2 cellular contexts compared by ENCODE assay signal in genomic region chr3:48429416-48430358, GRCh38.
TF ChIP-seq lines count a peak whose summit lies in the region.

PLXNB1 (minus strand) TSS chr3:48430086; CDS start chr3:48424611, 5,475 bp downstream.

TF ChIP-seq in GM23338, 12 proteins besides CTCF, POLR2A, EP300 and RAD21:
- peak; percentile 68 for TF ChIP-seq POLR2AphosphoS5 (IDR thresholded peaks at IDR 0.05; ENCODE audit: low read depth)
- TF ChIP-seq ZNF114 (CRISPR knock-in tag; IDR thresholded peaks at IDR 0.05) = no peak
- TF ChIP-seq ETS1 (IDR thresholded peaks at IDR 0.05) = 0 out of 2 replicates have a peak, but pooled peaks have one; percentile 39
- TF ChIP-seq JUNB (IDR thresholded peaks at IDR 0.05; ENCODE audit: unreplicated experiment) = no peak
- TF ChIP-seq NANOG (IDR thresholded peaks at IDR 0.05; ENCODE audit: borderline replicate concordance) = no peak; the same call in 1 of the 2 replicates
- no peak for TF ChIP-seq ZNF462 (CRISPR knock-in tag; IDR thresholded peaks at IDR 0.05)
- no peak for TF ChIP-seq REST (IDR thresholded peaks at IDR 0.05; ENCODE audit: unreplicated experiment)
- no peak for TF ChIP-seq EZH2 (IDR thresholded peaks at IDR 0.05; ENCODE audit: low read depth, unreplicated experiment)
- no peak for TF ChIP-seq EZH2phosphoT487 (IDR thresholded peaks at IDR 0.05; ENCODE audit: unreplicated experiment)
- TF ChIP-seq CREB1 (CRISPR knock-in tag; IDR thresholded peaks at IDR 0.05; ENCODE audit: low read depth) = peak; percentile 24; the same call in 1 of the 2 replicates
- no peak for TF ChIP-seq ZNF331 (CRISPR knock-in tag; IDR thresholded peaks at IDR 0.05; ENCODE audit: low read depth)

TF ChIP-seq in H1, 55 proteins besides CTCF, POLR2A, EP300 and RAD21:
- no peak for TF ChIP-seq ATF3 (IDR thresholded peaks at IDR 0.05; ENCODE audit: insufficient read depth, low read depth, low read length)
- TF ChIP-seq MAX (IDR thresholded peaks at IDR 0.05) = peak; percentile 52; the same call in 1 of the 2 replicates
- TF ChIP-seq SIX5 (IDR thresholded peaks at IDR 0.05; ENCODE audit: low read depth, low read length) = peak; percentile 52
- TF ChIP-seq, protein P1, sequence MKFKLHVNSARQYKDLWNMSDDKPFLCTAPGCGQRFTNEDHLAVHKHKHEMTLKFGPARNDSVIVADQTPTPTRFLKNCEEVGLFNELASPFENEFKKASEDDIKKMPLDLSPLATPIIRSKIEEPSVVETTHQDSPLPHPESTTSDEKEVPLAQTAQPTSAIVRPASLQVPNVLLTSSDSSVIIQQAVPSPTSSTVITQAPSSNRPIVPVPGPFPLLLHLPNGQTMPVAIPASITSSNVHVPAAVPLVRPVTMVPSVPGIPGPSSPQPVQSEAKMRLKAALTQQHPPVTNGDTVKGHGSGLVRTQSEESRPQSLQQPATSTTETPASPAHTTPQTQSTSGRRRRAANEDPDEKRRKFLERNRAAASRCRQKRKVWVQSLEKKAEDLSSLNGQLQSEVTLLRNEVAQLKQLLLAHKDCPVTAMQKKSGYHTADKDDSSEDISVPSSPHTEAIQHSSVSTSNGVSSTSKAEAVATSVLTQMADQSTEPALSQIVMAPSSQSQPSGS (IDR thresholded peaks at IDR 0.05; ENCODE audit: low read length) = 0 out of 2 replicates have a peak, but pooled peaks have one; percentile 24
- TF ChIP-seq, protein P2, sequence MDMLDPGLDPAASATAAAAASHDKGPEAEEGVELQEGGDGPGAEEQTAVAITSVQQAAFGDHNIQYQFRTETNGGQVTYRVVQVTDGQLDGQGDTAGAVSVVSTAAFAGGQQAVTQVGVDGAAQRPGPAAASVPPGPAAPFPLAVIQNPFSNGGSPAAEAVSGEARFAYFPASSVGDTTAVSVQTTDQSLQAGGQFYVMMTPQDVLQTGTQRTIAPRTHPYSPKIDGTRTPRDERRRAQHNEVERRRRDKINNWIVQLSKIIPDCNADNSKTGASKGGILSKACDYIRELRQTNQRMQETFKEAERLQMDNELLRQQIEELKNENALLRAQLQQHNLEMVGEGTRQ (IDR thresholded peaks at IDR 0.05; ENCODE audit: low read length) = no peak
- no peak for TF ChIP-seq RXRA (IDR thresholded peaks at IDR 0.05; ENCODE audit: insufficient read depth, low read depth, low read length)
- peak; percentile 41 for TF ChIP-seq ASH2L (IDR thresholded peaks at IDR 0.05; ENCODE audit: low read length)
- TF ChIP-seq PHF8 (conservative IDR thresholded peaks at IDR 0.05; ENCODE audit: low read depth, low read length) = peak; percentile 46; the same call in 1 of the 2 replicates
- TF ChIP-seq FOSL1 (IDR thresholded peaks at IDR 0.05; ENCODE audit: insufficient read depth, low read depth, low read length) = no peak
- TF ChIP-seq CBX5 (IDR thresholded peaks at IDR 0.05; ENCODE audit: low read depth, low read length) = no peak
- no peak for TF ChIP-seq NANOG (IDR thresholded peaks at IDR 0.05; ENCODE audit: insufficient read depth, low read depth, low read length, poor library complexity, severe bottlenecking)
- no peak for TF ChIP-seq BRCA1 (IDR thresholded peaks at IDR 0.05; ENCODE audit: low read depth, low read length)
- no peak for TF ChIP-seq SP4 (IDR thresholded peaks at IDR 0.05; ENCODE audit: low read length)
- TF ChIP-seq KDM5A (IDR thresholded peaks at IDR 0.05; ENCODE audit: low read length) = no peak
- no peak for TF ChIP-seq HDAC6 (IDR thresholded peaks at IDR 0.05; ENCODE audit: low read depth, low read length)
- no peak for TF ChIP-seq CBX8 (IDR thresholded peaks at IDR 0.05; ENCODE audit: borderline replicate concordance, low read depth, low read length)
- peak; percentile 56; the same call in 1 of the 2 replicates for TF ChIP-seq CREB1 (IDR thresholded peaks at IDR 0.05)
- TF ChIP-seq JUND (IDR thresholded peaks at IDR 0.05; ENCODE audit: low read length) = peak; percentile 7; the same call in 1 of the 2 replicates
- no peak for TF ChIP-seq TCF12 (IDR thresholded peaks at IDR 0.05; ENCODE audit: low read depth, low read length)
- TF ChIP-seq ZNF274 (IDR thresholded peaks at IDR 0.05; ENCODE audit: borderline replicate concordance, extremely low read depth, low read length) = no peak
- TF ChIP-seq SP2 (IDR thresholded peaks at IDR 0.05; ENCODE audit: low read length) = no peak
- TF ChIP-seq RFX5 (IDR thresholded peaks at IDR 0.05; ENCODE audit: borderline replicate concordance, low read depth, low read length) = no peak
- TF ChIP-seq GABPA (IDR thresholded peaks at IDR 0.05; ENCODE audit: borderline replicate concordance, insufficient read depth, low read length) = no peak
- TF ChIP-seq BCL11A (IDR thresholded peaks at IDR 0.05; ENCODE audit: low read depth in 2 of 2, low read length in 2 of 2) = no peak
- peak in 1 of 2 experiments; percentile 88; a peak in 1 of 4 replicates for TF ChIP-seq HDAC2 (IDR thresholded peaks at IDR 0.05; ENCODE audit: borderline replicate concordance in 1 of 2, low read depth in 2 of 2, low read length in 2 of 2)
- peak; percentile 20; the same call in 1 of the 2 replicates for TF ChIP-seq TBP (IDR thresholded peaks at IDR 0.05; ENCODE audit: low read depth, low read length)
- TF ChIP-seq EGR1 (IDR thresholded peaks at IDR 0.05; ENCODE audit: borderline replicate concordance, low read depth, low read length) = peak; percentile 96
- TF ChIP-seq KDM4A (IDR thresholded peaks at IDR 0.05; ENCODE audit: low read depth, low read length, severe bottlenecking) = peak; percentile 41
- TF ChIP-seq CTBP2 (IDR thresholded peaks at IDR 0.05; ENCODE audit: borderline replicate concordance, insufficient read depth, insufficient read length, low read length) = no peak
- no peak for TF ChIP-seq KDM1A (IDR thresholded peaks at IDR 0.05; ENCODE audit: borderline replicate concordance, low read length)
- TF ChIP-seq SAP30 (IDR thresholded peaks at IDR 0.05; ENCODE audit: insufficient read depth, insufficient replicate concordance, low read length) = peak; percentile 74
- no peak for TF ChIP-seq RNF2 (IDR thresholded peaks at IDR 0.05; ENCODE audit: borderline replicate concordance, low read depth, low read length, missing control alignments, poor library complexity, severe bottlenecking)
- no peak for TF ChIP-seq CHD1 (IDR thresholded peaks at IDR 0.05; ENCODE audit: low read depth, low read length)
- TF ChIP-seq CEBPB (IDR thresholded peaks at IDR 0.05; ENCODE audit: low read depth, low read length) = peak; percentile 94
- TF ChIP-seq CHD2 (IDR thresholded peaks at IDR 0.05; ENCODE audit: low read length) = no peak
- no peak for TF ChIP-seq JUN (IDR thresholded peaks at IDR 0.05; ENCODE audit: low read depth, low read length)
- TF ChIP-seq SRF (IDR thresholded peaks at IDR 0.05; ENCODE audit: low read depth, low read length) = no peak
- no peak for TF ChIP-seq GTF2F1 (IDR thresholded peaks at IDR 0.05; ENCODE audit: borderline replicate concordance, low read depth, low read length)
- peak; percentile 75 for TF ChIP-seq POLR2AphosphoS5 (IDR thresholded peaks at IDR 0.05; ENCODE audit: low read depth, low read length)
- TF ChIP-seq MAFK (IDR thresholded peaks at IDR 0.05; ENCODE audit: low read depth, low read length) = no peak
- no peak for TF ChIP-seq CHD7 (IDR thresholded peaks at IDR 0.05; ENCODE audit: insufficient replicate concordance, low read length)
- TF ChIP-seq SIN3A (conservative IDR thresholded peaks at IDR 0.05 in 1 of 2, IDR thresholded peaks at IDR 0.05 in 1 of 2; ENCODE audit: low read depth in 1 of 2, low read length in 2 of 2) = peak; percentile 53 to 71; a peak in 2 of 4 replicates
- no peak for TF ChIP-seq POU5F1 (IDR thresholded peaks at IDR 0.05; ENCODE audit: low read depth, low read length)
- TF ChIP-seq, protein P3, sequence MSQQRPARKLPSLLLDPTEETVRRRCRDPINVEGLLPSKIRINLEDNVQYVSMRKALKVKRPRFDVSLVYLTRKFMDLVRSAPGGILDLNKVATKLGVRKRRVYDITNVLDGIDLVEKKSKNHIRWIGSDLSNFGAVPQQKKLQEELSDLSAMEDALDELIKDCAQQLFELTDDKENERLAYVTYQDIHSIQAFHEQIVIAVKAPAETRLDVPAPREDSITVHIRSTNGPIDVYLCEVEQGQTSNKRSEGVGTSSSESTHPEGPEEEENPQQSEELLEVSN (IDR thresholded peaks at IDR 0.05) = no peak
- TF ChIP-seq TAF1 (IDR thresholded peaks at IDR 0.05; ENCODE audit: low read depth, low read length) = peak; percentile 70; the same call in 1 of the 2 replicates
- TF ChIP-seq SP1 (IDR thresholded peaks at IDR 0.05; ENCODE audit: low read depth, low read length) = peak; percentile 38; the same call in 1 of the 2 replicates
- no peak for TF ChIP-seq YY1 (IDR thresholded peaks at IDR 0.05; ENCODE audit: low read depth, low read length)
- no peak for TF ChIP-seq EZH2 (IDR thresholded peaks at IDR 0.05; ENCODE audit: low read depth, low read length, severe bottlenecking)
- no peak for TF ChIP-seq SIRT6 (IDR thresholded peaks at IDR 0.05; ENCODE audit: low read length)
- TF ChIP-seq SUZ12 (IDR thresholded peaks at IDR 0.05; ENCODE audit: low read length) = no peak
- TF ChIP-seq BACH1 (IDR thresholded peaks at IDR 0.05; ENCODE audit: low read length) = no peak
- TF ChIP-seq RBBP5 (IDR thresholded peaks at IDR 0.05; ENCODE audit: borderline replicate concordance, low read depth, low read length) = 0 out of 2 replicates have a peak, but pooled peaks have one; percentile 64
- TF ChIP-seq TEAD4 (IDR thresholded peaks at IDR 0.05; ENCODE audit: low read depth, low read length) = 0 out of 2 replicates have a peak, but pooled peaks have one; percentile 65
- TF ChIP-seq NRF1 (IDR thresholded peaks at IDR 0.05; ENCODE audit: low read depth, low read length) = no peak
- TF ChIP-seq TAF7 (optimal IDR thresholded peaks at IDR 0.05; ENCODE audit: borderline replicate concordance, low read depth, low read length) = peak; percentile 16
